17 cellular contexts compared by ENCODE assay signal in the genomic region with DNA sequence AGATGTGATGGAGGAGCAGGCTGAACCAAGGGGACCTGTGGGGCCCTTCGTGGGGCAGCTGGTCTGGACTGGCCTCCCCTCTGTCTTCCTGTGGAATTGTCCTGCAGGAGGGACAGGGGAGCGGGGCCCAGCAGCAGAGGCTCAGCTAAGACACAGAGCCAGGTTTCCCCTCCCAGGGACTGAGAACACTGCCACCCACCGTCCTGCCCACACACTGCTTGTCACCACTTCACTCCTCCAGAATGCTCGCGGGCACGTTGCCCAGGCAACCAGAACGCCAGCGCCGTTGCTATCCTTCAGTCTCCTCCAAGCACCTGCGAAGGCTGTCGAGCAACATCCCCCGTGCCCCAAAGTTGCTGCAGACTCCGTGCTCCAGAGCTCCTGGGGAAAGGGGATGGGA. TPM values are rescaled to one million over a fixed set of nuclear protein-coding genes. Genes with fewer than 3 reads are reported as not detected.
A peak's percentile ranks its signal among the peaks of the same experiment; 100 is the strongest.
DNase-seq lines count a peak whose midpoint lies in the region; ATAC-seq and TF ChIP-seq lines count a peak whose summit lies in the region.
"Had no signal": no experiment of that assay in that cellular context is flagged by ENCODE, and none has a peak within 500 bp of the region (broad histone marks: within the 10 kb centered on the region; RNA-seq: fewer than 3 reads in every experiment).

No MANE protein-coding gene starts in this region.

- peak overlapping the region; percentile 22 for H2BK120ac ChIP-seq in neuronal stem cell (ENCODE audit: low read depth, low read length)

- H3K27me3 ChIP-seq in neuronal stem cell (ENCODE audit: control insufficient read depth in 3 of 3, insufficient read depth in 3 of 3, low read depth in 1 of 3, low read length in 3 of 3) (no peaks in the 10 kb centered on the region), SK-N-SH (ENCODE audit: insufficient read depth) (no peaks in the 10 kb centered on the region)
- H3K27me3 ChIP-seq: BE2C, cardiac muscle cell had no signal

- no peaks in the 10 kb centered on the region for H3K79me2 ChIP-seq in SK-N-SH (ENCODE audit: insufficient read depth)

- no peaks in the 10 kb centered on the region for H3K9me3 ChIP-seq in neuronal stem cell (replicated peaks in 1 of 2; ENCODE audit: control insufficient read depth in 2 of 2, insufficient read depth in 1 of 2, low read depth in 1 of 2, low read length in 2 of 2)
- no peaks in the 10 kb centered on the region for H3K9me3 ChIP-seq in SK-N-SH
- H3K9me3 ChIP-seq: BE2C had no signal

- no peak for TF ChIP-seq RAD21 in SK-N-SH (IDR thresholded peaks at IDR 0.05; ENCODE audit: low read length)

- H3K4me2 ChIP-seq in neuronal stem cell (ENCODE audit: insufficient read depth, low read length, poor library complexity, severe bottlenecking) (no peak overlapping the region), SK-N-SH (no peak overlapping the region)

- no peak overlapping the region for H3K14ac ChIP-seq in neuronal stem cell (ENCODE audit: low read length)

- H3K36me3 ChIP-seq in neuronal stem cell (replicated peaks in 1 of 2; ENCODE audit: control insufficient read depth in 2 of 2, insufficient read depth in 2 of 2, low read length in 2 of 2) (no peaks in the 10 kb centered on the region), SK-N-SH (replicated peaks in 1 of 2; ENCODE audit: control insufficient read depth in 1 of 2, insufficient read depth in 2 of 2, low read length in 1 of 2) (no peaks in the 10 kb centered on the region)
- H3K36me3 ChIP-seq: BE2C, cardiac muscle cell had no signal

- no peaks in the 10 kb centered on the region for H3K9me2 ChIP-seq in SK-N-SH

- peak overlapping the region; percentile 39 for H3K23ac ChIP-seq in neuronal stem cell (ENCODE audit: low read depth, low read length, poor library complexity)

- H4K8ac ChIP-seq in neuronal stem cell (ENCODE audit: low read depth, low read length), result no peak overlapping the region

- POLR2A ChIA-PET in SK-N-SH (lab: Yijun Ruan, JAX), result interaction anchor here (0.5 kb wide), 1 partner anchor 994 kb away, joined by 4 read pairs; no protein-coding TSS in a partner anchor

- WGBS in neuronal stem cell (ENCODE audit: extremely low coverage in 2 of 2, insufficient read length in 2 of 2, insufficient replicate concordance in 1 of 2), 2 donors, result no CpG with 5 or more reads among the region's 13 CpGs
- 72% methylated on average over 10 of the region's 13 CpGs for WGBS in SK-N-SH (ENCODE audit: low lambda C conversion rate)

- H3F3A ChIP-seq in SK-N-SH (replicated peaks; ENCODE audit: insufficient read depth), result no peaks in the 10 kb centered on the region

- H3K9ac ChIP-seq in neuronal stem cell (ENCODE audit: low read depth, low read length, poor library complexity) (no peak overlapping the region), SK-N-SH (no peak overlapping the region)
- H3K9ac ChIP-seq: GM23248 had no signal

- no peak overlapping the region for H4K91ac ChIP-seq in neuronal stem cell (ENCODE audit: low read depth, low read length, poor library complexity)

- no peak for TF ChIP-seq EP300 in SK-N-SH (IDR thresholded peaks at IDR 0.05; ENCODE audit: borderline replicate concordance in 1 of 2, low read depth in 1 of 2, low read length in 1 of 2)

- H3K4me1 ChIP-seq in neuronal stem cell (ENCODE audit: control insufficient read depth in 2 of 2, insufficient read depth in 1 of 2, low read depth in 1 of 2, low read length in 2 of 2) (peaks cover 0 to 12% of the 10 kb centered on the region in 2 donors), SK-N-SH (ENCODE audit: control insufficient read depth in 1 of 2, insufficient read depth in 2 of 2, low read depth in 1 of 2, low read length in 1 of 2) (peaks cover 0 to 9% of the 10 kb centered on the region in 2 experiments; a peak in 1 of 4 replicates)
- H3K4me1 ChIP-seq: BE2C had no signal

- H2BK5ac ChIP-seq in neuronal stem cell (ENCODE audit: low read length), result peak overlapping the region; percentile 72

- TF ChIP-seq CTCF in SK-N-SH (IDR thresholded peaks at IDR 0.05), result no peak

- H2BK12ac ChIP-seq in neuronal stem cell (ENCODE audit: low read length), result no peak overlapping the region

- peak; percentile 13 for DNase-seq in EH (ENCODE audit: low read depth)
- DNase-seq in NCI-H2029 (lab: John Stamatoyannopoulos, UW), result peak; percentile 26
- DNase-seq in anterior cingulate cortex (lab: John Stamatoyannopoulos, UW), result peak in 57 of 58 donors; percentile 28 to 91 (median 74)
- DNase-seq in neuronal stem cell (ENCODE audit: low spot score), result no peak
- DNase-seq in SK-N-SH, result no peak
- DNase-seq in NCI-H187 treated with DMSO at 0.1 percent for 48 hours (lab: John Stamatoyannopoulos, UW), result no peak
- DNase-seq in NCI-H2107 (lab: John Stamatoyannopoulos, UW), result no peak
- DNase-seq: activated naive CD4-positive, alpha-beta T cell treated with anti-CD3 and anti-CD28 coated beads, Interleukin-2, amount 10 ng/mL, durations not matched to agents 7 days and 5 days; BE2C; GM23248; KG1; naive thymus-derived CD8-positive, alpha-beta T cell; stimulated activated naive CD8-positive, alpha-beta T cell treated with anti-CD3 and anti-CD28 coated beads, Interleukin-15, amount 100 ng/mL, for 72 hours; T1000 had no signal

- H3K4ac ChIP-seq in neuronal stem cell (ENCODE audit: low read length), result no peak overlapping the region

- H3K27ac ChIP-seq in neuronal stem cell (replicated peaks; ENCODE audit: low read length), result no peak overlapping the region
- H3K27ac ChIP-seq in SK-N-SH (ENCODE audit: low read depth in 2 of 2, low read length in 1 of 2), result no peak overlapping the region
- H3K27ac ChIP-seq: cardiac muscle cell, GM23248 had no signal

- no peak for ATAC-seq in HG03520 (IDR thresholded peaks at IDR 0.05; ENCODE audit: unreplicated experiment)
- ATAC-seq: sciatic nerve; stimulated activated naive CD8-positive, alpha-beta T cell treated with anti-CD3 and anti-CD28 coated beads, Interleukin-15, amount 100 ng/mL, for 72 hours had no signal

- CTCF ChIA-PET in SK-N-SH (lab: Yijun Ruan, JAX), result interaction anchor here (0.7 to 0.8 kb wide), 2 partner anchors 44 to 59 kb away, joined by 3 read pairs; no protein-coding TSS in a partner anchor

- H2BK15ac ChIP-seq in neuronal stem cell (ENCODE audit: low read length), result peak overlapping the region; percentile 10

- H2AFZ ChIP-seq in neuronal stem cell (ENCODE audit: low read length), result no peak overlapping the region
- no peak overlapping the region for H2AFZ ChIP-seq in SK-N-SH (ENCODE audit: low read depth)
- H2AFZ ChIP-seq: GM23248 had no signal

- H3K18ac ChIP-seq in neuronal stem cell (ENCODE audit: low read length), result peak overlapping the region; percentile 72

- H3K79me1 ChIP-seq in neuronal stem cell (ENCODE audit: low read depth, low read length), result no peaks in the 10 kb centered on the region

- H3K4me3 ChIP-seq in neuronal stem cell (ENCODE audit: low read length in 2 of 2) (no peak overlapping the region), SK-N-SH (ENCODE audit: low read depth in 2 of 2, low read length in 1 of 2) (no peak overlapping the region)
- H3K4me3 ChIP-seq: cardiac muscle cell, GM23248 had no signal

- no peaks in the 10 kb centered on the region for H4K20me1 ChIP-seq in SK-N-SH (ENCODE audit: insufficient read depth)

- peak overlapping the region; percentile 72 for H2AK5ac ChIP-seq in neuronal stem cell (ENCODE audit: low read depth, low read length)

TF ChIP-seq in SK-N-SH, 30 proteins besides CTCF, POLR2A, EP300 and RAD21 (continues in another document):
- TF ChIP-seq POLR2AphosphoS5 (IDR thresholded peaks at IDR 0.05; ENCODE audit: low read depth, low read length) (no peak), ELF1 (IDR thresholded peaks at IDR 0.05) (no peak), TAF1 (IDR thresholded peaks at IDR 0.05; ENCODE audit: borderline replicate concordance, low read depth, low read length) (no peak), YY1 (IDR thresholded peaks at IDR 0.05; ENCODE audit: low read depth) (no peak), MEF2A (IDR thresholded peaks at IDR 0.05; ENCODE audit: borderline replicate concordance, low read depth) (no peak), JUND (IDR thresholded peaks at IDR 0.05) (no peak), FOSL2 (IDR thresholded peaks at IDR 0.05; ENCODE audit: borderline replicate concordance, low read depth) (no peak), RCOR1 (IDR thresholded peaks at IDR 0.05; ENCODE audit: low read length) (no peak), GATA2 (CRISPR knock-in tag; IDR thresholded peaks at IDR 0.05) (no peak)
- TF ChIP-seq, protein P1, sequence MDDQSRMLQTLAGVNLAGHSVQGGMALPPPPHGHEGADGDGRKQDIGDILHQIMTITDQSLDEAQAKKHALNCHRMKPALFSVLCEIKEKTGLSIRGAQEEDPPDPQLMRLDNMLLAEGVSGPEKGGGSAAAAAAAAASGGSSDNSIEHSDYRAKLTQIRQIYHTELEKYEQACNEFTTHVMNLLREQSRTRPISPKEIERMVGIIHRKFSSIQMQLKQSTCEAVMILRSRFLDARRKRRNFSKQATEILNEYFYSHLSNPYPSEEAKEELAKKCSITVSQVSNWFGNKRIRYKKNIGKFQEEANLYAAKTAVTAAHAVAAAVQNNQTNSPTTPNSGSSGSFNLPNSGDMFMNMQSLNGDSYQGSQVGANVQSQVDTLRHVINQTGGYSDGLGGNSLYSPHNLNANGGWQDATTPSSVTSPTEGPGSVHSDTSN (IDR thresholded peaks at IDR 0.05), result no peak
- TF ChIP-seq, protein P2, sequence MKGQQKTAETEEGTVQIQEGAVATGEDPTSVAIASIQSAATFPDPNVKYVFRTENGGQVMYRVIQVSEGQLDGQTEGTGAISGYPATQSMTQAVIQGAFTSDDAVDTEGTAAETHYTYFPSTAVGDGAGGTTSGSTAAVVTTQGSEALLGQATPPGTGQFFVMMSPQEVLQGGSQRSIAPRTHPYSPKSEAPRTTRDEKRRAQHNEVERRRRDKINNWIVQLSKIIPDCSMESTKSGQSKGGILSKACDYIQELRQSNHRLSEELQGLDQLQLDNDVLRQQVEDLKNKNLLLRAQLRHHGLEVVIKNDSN (IDR thresholded peaks at IDR 0.05; ENCODE audit: borderline replicate concordance, low read depth), result no peak
- TF ChIP-seq, protein P3, sequence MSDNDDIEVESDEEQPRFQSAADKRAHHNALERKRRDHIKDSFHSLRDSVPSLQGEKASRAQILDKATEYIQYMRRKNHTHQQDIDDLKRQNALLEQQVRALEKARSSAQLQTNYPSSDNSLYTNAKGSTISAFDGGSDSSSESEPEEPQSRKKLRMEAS (IDR thresholded peaks at IDR 0.05; ENCODE audit: low read depth), result no peak

RNA-seq across cellular contexts. Expression of a gene that starts 46.4 kb away (rescaled TPM):
- polyA plus RNA-seq in neuronal stem cell (2013, experiment 1 of 2), result 0.32 TPM
- polyA plus RNA-seq in neuronal stem cell (2013, experiment 2 of 2), result 0.42 TPM
- not detected in 2 replicates for polyA plus RNA-seq in SK-N-SH (2012; rRNA removed)
- polyA plus RNA-seq in SK-N-SH (2012; cell fraction: cytosol; rRNA removed), result under 0.01 TPM in 1 of 2 replicates, not detected in the other
- polyA plus RNA-seq in SK-N-SH (2012; cell fraction: nucleus; rRNA removed), result 0.01 TPM in 1 of 2 replicates, not detected in the other
- polyA plus RNA-seq: cardiac muscle cell had no signal

Comparison
In these comparisons a context has a peak if more than half of its experiments do, and no peak if none do; other contexts are left out.
1. DNase-seq: peak in EH (single experiment), NCI-H2029 (single experiment) and anterior cingulate cortex (57 of 58); none in neuronal stem cell (single experiment), SK-N-SH (single experiment), NCI-H187 treated with DMSO at 0.1 percent for 48 hours (single experiment) and NCI-H2107 (single experiment).